Comparison of ENCODE assay signal across 28 cellular contexts in genomic region chr3:150890320-150890719, GRCh38. TPM values are rescaled to one million over a fixed set of nuclear protein-coding genes. Genes with fewer than 3 reads are reported as not detected.
DNase-seq lines count a peak whose midpoint lies in the region; ATAC-seq and TF ChIP-seq lines count a peak whose summit lies in the region.
"Had no signal": no experiment of that assay in that cellular context is flagged by ENCODE, and none has a peak within 500 bp of the region (broad histone marks: within the 10 kb centered on the region; RNA-seq: fewer than 3 reads in every experiment).

No MANE protein-coding gene starts in this region.

- no peak overlapping the region for H3K4me3 ChIP-seq in breast epithelium
- H3K4me3 ChIP-seq: cardiac muscle cell, prostate gland, smooth muscle cell, suprapubic skin had no signal

- TF ChIP-seq CTCF in MCF 10A (IDR thresholded peaks at IDR 0.05; ENCODE audit: unreplicated experiment) (no peak), breast epithelium (IDR thresholded peaks at IDR 0.05) (no peak)

- no peak for ATAC-seq in GM21447 (IDR thresholded peaks at IDR 0.05; ENCODE audit: unreplicated experiment)
- ATAC-seq: activated CD4-positive, CD25-positive, alpha-beta regulatory T cell treated with anti-CD3 and anti-CD28 coated beads, Interleukin-2, amount 50 U/mL, for 24 hours; natural killer cell treated with Interleukin-12 subunit alpha and Interleukin-12 subunit beta and Interleukin-15 and Interleukin-18, amount 100 ng/mL, for 72 hours; Right ventricle myocardium inferior; T-helper 17 cell had no signal

- DNase-seq in MCF 10A (ENCODE audit: unreplicated experiment) = peak; percentile 4
- no peak for DNase-seq in breast epithelium (ENCODE audit: low spot score in 2 of 2)
- peak; percentile 35 for DNase-seq in SKM-1 (lab: John Stamatoyannopoulos, UW; ENCODE audit: unreplicated experiment)
- peak; percentile 14 for DNase-seq in fibroblast of the conjunctiva (ENCODE audit: low read depth)
- no peak for DNase-seq in anterior cingulate cortex (lab: John Stamatoyannopoulos, UW)
- no peak for DNase-seq in C1 segment of cervical spinal cord (lab: John Stamatoyannopoulos, UW)
- DNase-seq in amniotic stem cell (lab: John Stamatoyannopoulos, UW) = no peak
- DNase-seq: CD4-positive, CD25-positive, alpha-beta regulatory T cell; effector CD8-positive, alpha-beta T cell; GOT3; NCI-H1930; NCI-H446 treated with DMSO at 0.1 percent for 48 hours; stimulated activated CD4-positive, alpha-beta T cell treated with anti-CD3 and anti-CD28 coated beads, Interleukin-4, amount 100 ng/mL, for 4 hours; T-helper 17 cell had no signal

- no peaks in the 10 kb centered on the region for H3K36me3 Mint-ChIP-seq in MCF 10A (ENCODE audit: insufficient read depth, unreplicated experiment)
- H3K36me3 Mint-ChIP-seq: natural killer cell treated with Interleukin-12 subunit alpha and Interleukin-12 subunit beta and Interleukin-15 and Interleukin-18, amount 100 ng/mL, for 72 hours had no signal

- CTCF ChIA-PET in MCF 10A (lab: Yijun Ruan, JAX) = no interaction called here

- peaks cover 6% of the 10 kb centered on the region for H3K4me1 Mint-ChIP-seq in MCF 10A (ENCODE audit: insufficient read depth, unreplicated experiment)
- H3K4me1 Mint-ChIP-seq: CD4-positive, CD25-positive, alpha-beta regulatory T cell; memory B cell had no signal

- intact Hi-C loops in MCF 10A (cut with micrococcal nuclease) = no loop called here
- intact Hi-C loops in breast epithelium (cut with DNase I; ENCODE audit: low total_unique reads) = no loop called here

- no peak overlapping the region for H3K27ac ChIP-seq in breast epithelium
- H3K27ac ChIP-seq: cardiac muscle cell, prostate gland, suprapubic skin had no signal

- no peak for TF ChIP-seq POLR2A in breast epithelium (IDR thresholded peaks at IDR 0.05)

- peaks cover 9% of the 10 kb centered on the region for H3K27me3 Mint-ChIP-seq in MCF 10A (ENCODE audit: insufficient read depth, unreplicated experiment)

- H3K27me3 ChIP-seq in breast epithelium = no peaks in the 10 kb centered on the region
- H3K27me3 ChIP-seq: cardiac muscle cell, suprapubic skin had no signal

- H3K27ac Mint-ChIP-seq in MCF 10A (ENCODE audit: low read depth, unreplicated experiment) = no peak overlapping the region
- H3K27ac Mint-ChIP-seq: activated T-helper 2 cell treated with anti-CD3 and anti-CD28 coated beads, Interferon-gamma antibody, Interleukin-2, Interleukin-4, amounts not matched to agents 10 μg/mL and 5 μg/mL and 100 μg/mL, durations not matched to agents 14 hours and 24 hours and 36 hours; CD4-positive, CD25-positive, alpha-beta regulatory T cell; memory B cell; T-helper 17 cell had no signal

- H3K4me1 ChIP-seq in breast epithelium = no peaks in the 10 kb centered on the region
- H3K4me1 ChIP-seq: prostate gland, suprapubic skin had no signal

- H3K9me3 ChIP-seq in breast epithelium = no peaks in the 10 kb centered on the region
- H3K9me3 ChIP-seq: prostate gland had no signal

- H3K9me3 Mint-ChIP-seq in MCF 10A (ENCODE audit: unreplicated experiment) = peaks cover 8% of the 10 kb centered on the region
- H3K9me3 Mint-ChIP-seq: activated T-helper 2 cell treated with anti-CD3 and anti-CD28 coated beads, Interferon-gamma antibody, Interleukin-2, Interleukin-4, amounts not matched to agents 10 μg/mL and 5 μg/mL and 100 μg/mL, durations not matched to agents 14 hours and 24 hours and 36 hours; natural killer cell treated with Interleukin-12 subunit alpha and Interleukin-12 subunit beta and Interleukin-15 and Interleukin-18, amount 100 ng/mL, for 72 hours had no signal

- POLR2A ChIA-PET in MCF 10A (lab: Yijun Ruan, JAX) = interaction anchor here (1.4 kb wide), 1 partner anchor 9 kb away, joined by 4 read pairs; no protein-coding TSS in a partner anchor

- no peak overlapping the region for H3K4me3 Mint-ChIP-seq in MCF 10A (ENCODE audit: unreplicated experiment)
- H3K4me3 Mint-ChIP-seq: CD4-positive, CD25-positive, alpha-beta regulatory T cell; memory B cell; natural killer cell treated with Interleukin-12 subunit alpha and Interleukin-12 subunit beta and Interleukin-15 and Interleukin-18, amount 100 ng/mL, for 72 hours; T-helper 17 cell had no signal

- no TSS peak for BruUV-seq in MCF 10A (replicated peaks; lab: Mats Ljungman, UMichigan)

- H3K36me3 ChIP-seq in breast epithelium = no peaks in the 10 kb centered on the region
- H3K36me3 ChIP-seq: cardiac muscle cell, prostate gland, suprapubic skin had no signal

RNA-seq across cellular contexts. Expression of gene MINDY4B, which starts 14.9 kb away (rescaled TPM):
- total RNA-seq in MCF 10A (2022) = not detected in 2 replicates
- total RNA-seq in breast epithelium = not detected
- total RNA-seq: A172; activated T-helper 2 cell treated with anti-CD3 and anti-CD28 coated beads, Interferon-gamma antibody, Interleukin-2, Interleukin-4, amounts not matched to agents 10 μg/mL and 5 μg/mL and 100 μg/mL, durations not matched to agents 14 hours and 24 hours and 36 hours; cardiac muscle cell; CD4-positive, CD25-positive, alpha-beta regulatory T cell; fibroblast of lung; kidney epithelial cell; M059J; natural killer cell treated with Interleukin-12 subunit alpha and Interleukin-12 subunit beta and Interleukin-15 and Interleukin-18, amount 100 ng/mL, for 72 hours; prostate gland; Right ventricle myocardium inferior; smooth muscle cell; suprapubic skin; T-helper 17 cell had no signal

Comparison
In these comparisons a context has a peak if more than half of its experiments do, and no peak if none do; other contexts are left out.
1. DNase-seq: peak in MCF 10A (single experiment), SKM-1 (single experiment) and fibroblast of the conjunctiva (single experiment); none in breast epithelium (0 of 2), anterior cingulate cortex (0 of 58), C1 segment of cervical spinal cord (0 of 14) and amniotic stem cell (single experiment).